ENCODE assay signal across 8 cellular contexts in genomic region chr1:171984850-171985485, GRCh38.
DNase-seq lines count a peak whose midpoint lies in the region; ATAC-seq, FAIRE-seq and TF ChIP-seq lines count a peak whose summit lies in the region.

No MANE protein-coding gene starts in this region.

- peak; percentile 66 for ATAC-seq in GM19463 (IDR thresholded peaks at IDR 0.05; ENCODE audit: unreplicated experiment)
- ATAC-seq in GM21737 (IDR thresholded peaks at IDR 0.05; ENCODE audit: unreplicated experiment), result no peak

- no peaks in the 10 kb centered on the region for H3K27me3 Mint-ChIP-seq in brain

- no peaks in the 10 kb centered on the region for H3K36me3 ChIP-seq in kidney epithelial cell (ENCODE audit: control insufficient read depth, insufficient read depth, low read length)

- peaks cover 17% of the 10 kb centered on the region for H3K4me1 Mint-ChIP-seq in brain

- no peak overlapping the region for H3K27ac Mint-ChIP-seq in brain

- peak; percentile 23 for DNase-seq in COR-L47 (lab: John Stamatoyannopoulos, UW)
- DNase-seq in NCI-H345 (lab: John Stamatoyannopoulos, UW), result peak; percentile 51
- DNase-seq in kidney epithelial cell (ENCODE audit: low read depth), result no peak
- peak; percentile 32 for DNase-seq in urothelium cell line (ENCODE audit: low spot score)
- no peak for DNase-seq in stimulated activated CD8-positive, alpha-beta memory T cell treated with anti-CD3 and anti-CD28 coated beads, Interleukin-4, amount 100 ng/mL, for 48 hours

- TF ChIP-seq CTCF in brain (conservative IDR thresholded peaks at IDR 0.05) (peak; percentile 88 to 90), kidney epithelial cell (IDR thresholded peaks at IDR 0.05; ENCODE audit: insufficient read depth, low read length, poor library complexity, severe bottlenecking) (peak; percentile 80)

- H3K27me3 ChIP-seq in kidney epithelial cell (ENCODE audit: control insufficient read depth, insufficient read depth, low read length), result no peaks in the 10 kb centered on the region

- peak; percentile 37 for FAIRE-seq in urothelium cell line (lab: Jason Lieb, UNC)

- no peak overlapping the region for H3K4me3 ChIP-seq in kidney epithelial cell (ENCODE audit: low read depth, low read length)

- H3K36me3 Mint-ChIP-seq in brain, result no peaks in the 10 kb centered on the region

- H3K4me3 Mint-ChIP-seq in brain, result no peak overlapping the region

- H3K9me3 Mint-ChIP-seq in brain, result no peaks in the 10 kb centered on the region

Comparison
In these comparisons a context has a peak if more than half of its experiments do, and no peak if none do; other contexts are left out.
1. DNase-seq: peak in COR-L47 (single experiment), NCI-H345 (single experiment) and urothelium cell line (single experiment); none in kidney epithelial cell (single experiment) and stimulated activated CD8-positive, alpha-beta memory T cell treated with anti-CD3 and anti-CD28 coated beads, Interleukin-4, amount 100 ng/mL, for 48 hours (single experiment).